In genomic region chr15:40990080-40990479, GRCh38 we compare ENCODE assay signal across 16 cellular contexts.
"Had no signal": no experiment of that assay in that cellular context is flagged by ENCODE, and none has a peak within 500 bp of the region (broad histone marks: within the 10 kb centered on the region; RNA-seq: fewer than 3 reads in every experiment).

No MANE protein-coding gene starts in this region.

- H3K9me3 ChIP-seq: adrenal gland, mucosa of descending colon, SJCRH30 had no signal

- H3K27me3 Mint-ChIP-seq: effector memory CD8-positive, alpha-beta T cell; naive B cell had no signal

- DNase-seq: activated gamma-delta T cell; adrenal gland; dermis blood vessel endothelial cell; effector memory CD8-positive, alpha-beta T cell; mesenchymal stem cell; mucosa of descending colon; naive B cell; SJCRH30; stimulated activated CD4-positive, alpha-beta T cell treated with anti-CD3 and anti-CD28 coated beads, Interleukin-12 subunit alpha, Interleukin-12 subunit beta, amount 100 ng/mL, for 4 hours; stimulated activated CD4-positive, alpha-beta T cell treated with anti-CD3 and anti-CD28 coated beads, Interleukin-1b, Interleukin-23, amount 100 ng/mL, for 48 hours; stimulated activated CD8-positive, alpha-beta memory T cell treated with anti-CD3 and anti-CD28 coated beads, Interleukin-4, amount 100 ng/mL, for 48 hours; stimulated activated naive CD4-positive, alpha-beta T cell treated with Interleukin-2 at 50 U/mL for 16 hours; trophoblast cell had no signal

- H3K27ac ChIP-seq: adrenal gland, cardiac muscle cell, SJCRH30 had no signal

- H3K27ac Mint-ChIP-seq: T-helper 1 cell treated with Interleukin-12 subunit alpha and Interleukin-12 subunit beta and Interleukin-4 antibody, amounts not matched to agents 30 μg/mL and 1 μg/mL, for 36 hours had no signal

- H3K4me3 Mint-ChIP-seq: effector memory CD8-positive, alpha-beta T cell; naive B cell; neural crest cell; T-helper 1 cell treated with Interleukin-12 subunit alpha and Interleukin-12 subunit beta and Interleukin-4 antibody, amounts not matched to agents 30 μg/mL and 1 μg/mL, for 36 hours had no signal

- H3K27me3 ChIP-seq: adrenal gland, cardiac muscle cell, SJCRH30 had no signal

- H3K4me1 Mint-ChIP-seq: neural crest cell had no signal

- H3K4me3 ChIP-seq: adrenal gland, cardiac muscle cell, mucosa of descending colon, SJCRH30 had no signal

- H3K9me3 Mint-ChIP-seq: effector memory CD8-positive, alpha-beta T cell; neural crest cell; T-helper 1 cell treated with Interleukin-12 subunit alpha and Interleukin-12 subunit beta and Interleukin-4 antibody, amounts not matched to agents 30 μg/mL and 1 μg/mL, for 36 hours had no signal
